7 cellular contexts compared by ENCODE assay signal in genomic region chr16:2532494-2533141, GRCh38. TPM values are rescaled to one million over a fixed set of nuclear protein-coding genes. Genes with fewer than 3 reads are reported as not detected.
DNase-seq lines count a peak whose midpoint lies in the region; ATAC-seq, FAIRE-seq and TF ChIP-seq lines count a peak whose summit lies in the region.

No MANE protein-coding gene starts in this region.

- H3K4me1 Mint-ChIP-seq in WTC11, result peaks cover 8% of the 10 kb centered on the region; the same call in 1 of the 2 replicates

- TF ChIP-seq POLR2A in GM12892 (IDR thresholded peaks at IDR 0.05; ENCODE audit: low read depth, low read length), result no peak
- no peak for TF ChIP-seq POLR2A in lower leg skin (IDR thresholded peaks at IDR 0.05)

- no peaks in the 10 kb centered on the region for H3K36me3 Mint-ChIP-seq in WTC11

- H3K27me3 Mint-ChIP-seq in WTC11 (ENCODE audit: low read depth), result peaks cover 8% of the 10 kb centered on the region; the same call in 1 of the 2 replicates

- peak; percentile 23 for ATAC-seq in WTC11
- no peak for ATAC-seq in HG02938 (IDR thresholded peaks at IDR 0.05; ENCODE audit: unreplicated experiment)

- 1 to 3% methylated on average over 30 to 35 of the region's 37 CpGs for WGBS in lower leg skin, 2 donors

- H3K27ac ChIP-seq in coronary artery, result peak overlapping the region; percentile 96 to 99

- peak; percentile 56 for DNase-seq in GM12892 (ENCODE audit: insufficient read length)
- peak; percentile 25 for DNase-seq in NCI-H128 (lab: John Stamatoyannopoulos, UW; ENCODE audit: unreplicated experiment)
- peak; percentile 78 for DNase-seq in WTC11 (ENCODE audit: low spot score)
- DNase-seq in coronary artery (ENCODE audit: low spot score), result peak; percentile 85
- DNase-seq in lower leg skin (ENCODE audit: low spot score in 2 of 2), result peak; percentile 85 to 91
- DNase-seq in stimulated activated CD8-positive, alpha-beta memory T cell treated with anti-CD3 and anti-CD28 coated beads, Interleukin-12 subunit alpha, Interleukin-12 subunit beta, amount 100 ng/mL, for 1 hour (ENCODE audit: low read depth), result peak; percentile 42

- no peaks in the 10 kb centered on the region for H3K9me3 Mint-ChIP-seq in WTC11

- CTCF ChIA-PET in WTC11 (lab: Charles Lee), result interaction anchor here (0.6 to 2.0 kb wide), 9 partner anchors 8 to 529 kb away, joined by 3 to 13 read pairs (median 4); partner anchors contain the start of genes ABCA3, AMDHD2 and ECI1

- FAIRE-seq in GM12892 (lab: Jason Lieb, UNC), result peak; percentile 96

- intact Hi-C loops in lower leg skin (cut with DNase I; ENCODE audit: low total_unique reads), result no loop called here

- TF ChIP-seq CTCF in WTC11 (IDR thresholded peaks at IDR 0.05), result no peak
- no peak for TF ChIP-seq CTCF in coronary artery (IDR thresholded peaks at IDR 0.05)
- no peak for TF ChIP-seq CTCF in lower leg skin (IDR thresholded peaks at IDR 0.05)

- peak overlapping the region; percentile 98 for H3K27ac Mint-ChIP-seq in WTC11

- H3K4me3 Mint-ChIP-seq in WTC11, result peak overlapping the region; percentile 94

- POLR2A ChIA-PET in WTC11 (lab: Charles Lee), result interaction anchor here (1.3 to 2.4 kb wide), 4 partner anchors 13 to 71 kb away, joined by 5 to 17 read pairs (median 6); partner anchors contain the start of genes AMDHD2 and ATP6V0C

- peak overlapping the region; percentile 88 for H3K4me3 ChIP-seq in coronary artery
- H3K4me3 ChIP-seq in lower leg skin (ENCODE audit: low read depth, poor library complexity, severe bottlenecking), result peak overlapping the region; percentile 61

TF ChIP-seq in WTC11, 78 proteins besides CTCF, POLR2A, EP300 and RAD21:
- no peak for TF ChIP-seq ZNF121 (CRISPR knock-in tag; IDR thresholded peaks at IDR 0.05)
- no peak for TF ChIP-seq ATF2 (CRISPR knock-in tag; IDR thresholded peaks at IDR 0.05; ENCODE audit: borderline replicate concordance, low read depth)
- TF ChIP-seq NR1H2 (CRISPR knock-in tag; IDR thresholded peaks at IDR 0.05), result no peak
- TF ChIP-seq MLX (CRISPR knock-in tag; IDR thresholded peaks at IDR 0.05), result no peak
- no peak for TF ChIP-seq CBFB (CRISPR knock-in tag; IDR thresholded peaks at IDR 0.05; ENCODE audit: low read depth)
- no peak for TF ChIP-seq OVOL2 (CRISPR knock-in tag; IDR thresholded peaks at IDR 0.05; ENCODE audit: borderline replicate concordance)
- peak; percentile 78 for TF ChIP-seq ZNF423 (CRISPR knock-in tag; IDR thresholded peaks at IDR 0.05)

RNA-seq across cellular contexts. Expression of gene CEMP1, which starts 1.4 kb away (rescaled TPM):
- polyA plus RNA-seq in GM12892 (2012; ENCODE audit: missing spikeins), result not detected
- total RNA-seq in WTC11 (2021) (0.14 to 0.32 TPM (median 0.15 TPM) in 3 replicates), lower leg skin (1 to 10 TPM in 2 of 4 donors, under 1 TPM in 2; 0.17 to 5.9 (median 0.83) TPM)

RNA-seq across cellular contexts. Expression of gene PDPK1, which starts 5.2 kb away (rescaled TPM):
- polyA plus RNA-seq in GM12892 (2012; ENCODE audit: missing spikeins), result 23.1 TPM
- 25.4 to 31.4 TPM (median 29.6 TPM) in 3 replicates for total RNA-seq in WTC11 (2021)
- total RNA-seq in lower leg skin, result 10 to 100 TPM; 35.3 to 40.4 (median 39.0) TPM

RNA-seq across cellular contexts. Expression of gene AMDHD2, which starts 12.4 kb away (rescaled TPM):
- 12.3 TPM for polyA plus RNA-seq in GM12892 (2012; ENCODE audit: missing spikeins)
- total RNA-seq in WTC11 (2021) (60.1 to 70.9 TPM (median 60.3 TPM) in 3 replicates), lower leg skin (10 to 100 TPM; 32.9 to 50.3 (median 42.2) TPM)

RNA-seq across cellular contexts. Expression of gene ATP6V0C, which starts 18.9 kb away (rescaled TPM):
- 15.5 TPM for polyA plus RNA-seq in GM12892 (2012; ENCODE audit: missing spikeins)
- total RNA-seq in WTC11 (2021) (193 to 212 TPM (median 193 TPM) in 3 replicates), lower leg skin (100 to 1,000 TPM in 3 of 4 donors, 10 to 100 TPM in 1; 63.1 to 218 (median 126) TPM)

RNA-seq across cellular contexts. Expression of gene TBC1D24, which starts 57.7 kb away (rescaled TPM):
- polyA plus RNA-seq in GM12892 (2012; ENCODE audit: missing spikeins), result 2.7 TPM
- total RNA-seq in WTC11 (2021) (17.3 to 21.0 TPM (median 17.8 TPM) in 3 replicates), lower leg skin (10 to 100 TPM; 12.1 to 19.1 (median 15.3) TPM)

Comparison
In these comparisons a context has a peak if more than half of its experiments do, and no peak if none do; other contexts are left out.
1. DNase-seq: peak in every context shown above with its lines; median percentile 88 in lower leg skin; 85 in coronary artery; 78 in WTC11; 56 in GM12892; 42 in stimulated activated CD8-positive, alpha-beta memory T cell treated with anti-CD3 and anti-CD28 coated beads, Interleukin-12 subunit alpha, Interleukin-12 subunit beta, amount 100 ng/mL, for 1 hour; 25 in NCI-H128.